Comparison of ENCODE assay signal across 8 cellular contexts in the genomic region with DNA sequence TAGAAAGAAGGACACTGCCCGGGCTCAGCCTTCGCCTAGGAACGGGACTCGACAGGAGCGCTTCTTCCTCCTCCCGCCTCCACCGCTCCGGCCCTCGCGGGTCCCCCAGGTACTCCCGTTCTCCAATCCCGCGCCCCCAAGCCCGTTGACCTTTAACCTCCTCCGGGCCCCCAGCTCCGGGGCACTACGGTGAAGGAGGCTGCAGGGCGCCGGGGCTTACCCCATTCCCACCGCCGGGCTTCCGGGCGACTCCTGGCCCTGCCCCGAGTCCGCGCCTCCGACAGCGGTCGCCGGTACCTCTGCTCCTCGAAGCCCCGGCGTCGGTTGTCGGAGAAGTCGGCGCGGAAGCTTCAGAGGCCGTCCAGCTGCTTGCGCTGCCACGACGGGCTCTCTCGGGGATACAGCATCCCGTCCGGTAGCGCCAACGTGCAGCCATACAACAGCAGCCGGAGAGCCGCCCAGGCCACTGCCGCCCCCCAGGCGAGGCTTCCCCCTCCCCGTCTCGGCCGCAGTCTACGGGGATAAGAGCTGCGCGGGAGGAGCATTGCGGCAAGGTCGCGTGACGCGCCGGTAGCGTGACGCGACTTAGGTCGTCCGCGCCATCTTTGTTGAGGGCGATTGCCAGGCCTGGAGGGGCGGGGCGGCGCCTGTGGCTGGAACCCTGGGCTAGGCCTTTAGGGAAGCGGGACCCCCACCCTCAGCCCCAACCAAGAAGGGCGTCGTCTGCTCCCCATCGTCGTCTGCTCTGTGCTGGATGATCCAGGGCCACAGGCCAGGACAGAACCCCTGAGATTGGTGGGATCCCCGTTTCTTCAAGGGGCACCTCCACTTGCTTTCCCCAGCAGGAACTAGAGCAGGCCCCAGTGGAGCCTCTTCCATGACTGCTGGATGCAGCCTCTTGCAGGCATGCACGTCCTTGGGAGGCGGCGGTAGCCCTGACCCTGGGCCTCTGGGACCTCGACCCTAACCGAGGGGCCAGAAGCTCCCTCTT. TPM values are rescaled to one million over a fixed set of nuclear protein-coding genes. Genes with fewer than 3 reads are reported as not detected.
A peak's percentile ranks its signal among the peaks of the same experiment; 100 is the strongest.
DNase-seq lines count a peak whose midpoint lies in the region; TF ChIP-seq lines count a peak whose summit lies in the region.

No MANE protein-coding gene starts in this region.

- H3K27me3 ChIP-seq in right atrium auricular region (no peaks in the 10 kb centered on the region), prostate gland (replicated peaks; ENCODE audit: insufficient read depth) (no peaks in the 10 kb centered on the region)

- peaks cover 0 to 14% of the 10 kb centered on the region in 2 donors for H3K4me1 ChIP-seq in right atrium auricular region
- H3K4me1 ChIP-seq in prostate gland (replicated peaks) = no peaks in the 10 kb centered on the region
- no peaks in the 10 kb centered on the region for H3K4me1 ChIP-seq in urinary bladder (ENCODE audit: insufficient read depth)

- intact Hi-C loops in prostate gland (cut with DNase I) = loop anchor here (10.0 kb wide), 1 partner anchor 438 kb away; no protein-coding TSS in a partner anchor

- no peaks in the 10 kb centered on the region for H3K9me3 ChIP-seq in right atrium auricular region
- H3K9me3 ChIP-seq in prostate gland = no peaks in the 10 kb centered on the region

- TF ChIP-seq POLR2A in prostate gland (IDR thresholded peaks at IDR 0.05) = peak; percentile 90

- DNase-seq in ELR (ENCODE audit: low read depth) (peak; percentile 89), HFF-Myc (ENCODE audit: extremely low read depth, low read depth) (peak; percentile 40), NCI-H146 treated with DMSO at 0.1 percent for 48 hours (lab: John Stamatoyannopoulos, UW; ENCODE audit: unreplicated experiment) (peak; percentile 43), T-helper 2 cell (peak; percentile 60 to 91 (median 76)), anterior cingulate cortex (lab: John Stamatoyannopoulos, UW) (peak; percentile 28 to 92 (median 79)), right atrium auricular region (ENCODE audit: low spot score) (peak; percentile 87), prostate gland (ENCODE audit: low spot score) (peak; percentile 81)

- peaks cover 3% of the 10 kb centered on the region for H3K36me3 ChIP-seq in right atrium auricular region
- no peaks in the 10 kb centered on the region for H3K36me3 ChIP-seq in prostate gland
- peaks cover 3% of the 10 kb centered on the region for H3K36me3 ChIP-seq in urinary bladder (ENCODE audit: insufficient read depth)

- no peak for TF ChIP-seq CTCF in HFF-Myc (IDR thresholded peaks at IDR 0.05; ENCODE audit: low read depth, low read length, missing control alignments)
- TF ChIP-seq CTCF in right atrium auricular region (IDR thresholded peaks at IDR 0.05) = no peak
- TF ChIP-seq CTCF in prostate gland (IDR thresholded peaks at IDR 0.05) = no peak

- peak overlapping the region; percentile 70 to 71 for H3K27ac ChIP-seq in right atrium auricular region
- peak overlapping the region; percentile 49 to 72 for H3K27ac ChIP-seq in prostate gland
- peak overlapping the region; percentile 46 for H3K27ac ChIP-seq in urinary bladder (ENCODE audit: low read depth)

- 6% methylated on average over 77 of the region's 84 CpGs for WGBS in prostate gland
- 5% methylated on average over 84 of the region's 84 CpGs for WGBS in urinary bladder

- H3K4me3 ChIP-seq in HFF-Myc (replicated peaks; ENCODE audit: low read depth, low read length) (peak overlapping the region; percentile 58), right atrium auricular region (peak overlapping the region; percentile 77 to 87), prostate gland (peak overlapping the region; percentile 82 to 91), urinary bladder (ENCODE audit: low read depth, low read length) (peak overlapping the region; percentile 79)

RNA-seq across cellular contexts. Expression of a gene that starts 26.3 kb away (rescaled TPM):
- total RNA-seq in right atrium auricular region (not detected), prostate gland (under 1 TPM in 1 of 2 donors, not detected in 1; 0.91 TPM), urinary bladder (not detected)
- 0.32 TPM for polyA plus RNA-seq in urinary bladder

RNA-seq across cellular contexts. Expression of a gene that starts 33.8 kb away (rescaled TPM):
- total RNA-seq in right atrium auricular region = 1 to 10 TPM; 3.2 to 5.0 TPM
- 1 to 10 TPM; 5.2 to 8.1 TPM for total RNA-seq in prostate gland
- 9.9 TPM for total RNA-seq in urinary bladder
- polyA plus RNA-seq in urinary bladder = 1.6 TPM

RNA-seq across cellular contexts. Expression of a gene that starts 37.1 kb away (rescaled TPM):
- total RNA-seq in right atrium auricular region (not detected), prostate gland (not detected), urinary bladder (not detected)
- polyA plus RNA-seq in urinary bladder = not detected

RNA-seq across cellular contexts. Expression of a gene that starts 45.7 kb away (rescaled TPM):
- not detected for total RNA-seq in right atrium auricular region
- total RNA-seq in prostate gland = not detected
- 0.63 TPM for total RNA-seq in urinary bladder
- polyA plus RNA-seq in urinary bladder = 0.82 TPM

RNA-seq across cellular contexts. Expression of a gene that starts 50.7 kb away (rescaled TPM):
- 100 to 1,000 TPM; 213 to 319 TPM for total RNA-seq in right atrium auricular region
- total RNA-seq in prostate gland = 10 to 100 TPM; 17.3 to 59.3 TPM
- total RNA-seq in urinary bladder = 3.6 TPM
- polyA plus RNA-seq in urinary bladder = 69.8 TPM

Comparison
In these comparisons a context has a peak if more than half of its experiments do, and no peak if none do; other contexts are left out.
1. Peak in every context shown above with its lines: DNase-seq, H3K4me3 ChIP-seq and H3K27ac ChIP-seq.